ENCODE assay signal across 28 cellular contexts in genomic region chr15:70294906-70295305, GRCh38.
"Had no signal": no experiment of that assay in that cellular context is flagged by ENCODE, and none has a peak within 500 bp of the region (broad histone marks: within the 10 kb centered on the region; RNA-seq: fewer than 3 reads in every experiment).

No MANE protein-coding gene starts in this region.

- H3K4me3 ChIP-seq: left lung, lower lobe of right lung, pancreas, prostate gland, right atrium auricular region, right lobe of liver, smooth muscle cell, stomach, testis, thyroid gland, transverse colon, uterus had no signal

- H3K36me3 Mint-ChIP-seq: mesothelial cell of epicardium; naive B cell; natural killer cell; stimulated activated memory B cell treated with anti-CD40 and anti-IgM and Interleukin-4, amounts not matched to agents 10 μg/mL and 1 μg/mL and 100 μg/mL, for 72 hours had no signal

- H3K27ac ChIP-seq: left lung, lower lobe of right lung, pancreas, prostate gland, right atrium auricular region, right lobe of liver, stomach, testis, thyroid gland, transverse colon, uterus had no signal

- H3K4me3 Mint-ChIP-seq: mesothelial cell of epicardium; naive B cell; natural killer cell; stimulated activated memory B cell treated with anti-CD40 and anti-IgM and Interleukin-4, amounts not matched to agents 10 μg/mL and 1 μg/mL and 100 μg/mL, for 72 hours had no signal

- ATAC-seq: left cardiac atrium; left lung; lower lobe of right lung; natural killer cell; pancreas; right lobe of liver; stimulated activated memory B cell treated with anti-CD40 and anti-IgM and Interleukin-4, amounts not matched to agents 10 μg/mL and 1 μg/mL and 100 μg/mL, for 72 hours; stimulated activated naive CD8-positive, alpha-beta T cell treated with anti-CD3 and anti-CD28 coated beads, Interleukin-15, Interleukin-2, amounts not matched to agents 100 U/mL and 50 U/mL, for 24 hours had no signal

- DNase-seq: head of caudate nucleus; hippocampal formation; kidney glomerular epithelial cell; left cardiac atrium; left lung; lower lobe of right lung; mammary epithelial cell; mesenchymal stem cell; naive B cell; natural killer cell; nucleus accumbens; pancreas; right lobe of liver; stimulated activated CD4-positive, alpha-beta T cell treated with anti-CD3 and anti-CD28 coated beads, Interleukin-1b, Interleukin-23, amount 100 ng/mL, for 48 hours; stimulated activated CD4-positive, alpha-beta T cell treated with anti-CD3 and anti-CD28 coated beads, Interleukin-2, amount 100 ng/mL, for 48 hours; stimulated activated CD4-positive, alpha-beta T cell treated with anti-CD3 and anti-CD28 coated beads, Interleukin-4, amount 100 ng/mL, for 4 hours; stimulated activated CD8-positive, alpha-beta memory T cell treated with anti-CD3 and anti-CD28 coated beads, Interleukin-4, amount 100 ng/mL, for 48 hours; stimulated activated naive CD8-positive, alpha-beta T cell treated with anti-CD3 and anti-CD28 coated beads, Interleukin-15, Interleukin-2, amounts not matched to agents 100 U/mL and 50 U/mL, for 24 hours; stomach; testis; thyroid gland; transverse colon; uterus had no signal

- H3K4me1 ChIP-seq: pancreas, prostate gland, right atrium auricular region, uterus had no signal

- H3K4me1 Mint-ChIP-seq: natural killer cell had no signal

- H3K27me3 ChIP-seq: left lung, pancreas, right atrium auricular region, right lobe of liver, stomach, testis, thyroid gland, transverse colon, uterus had no signal

- H3K9me3 ChIP-seq: left lung, lower lobe of right lung, pancreas, prostate gland, right atrium auricular region, right lobe of liver, stomach, testis, thyroid gland, transverse colon, uterus had no signal

- H3K4me2 ChIP-seq: smooth muscle cell had no signal

- H3K27me3 Mint-ChIP-seq: stimulated activated memory B cell treated with anti-CD40 and anti-IgM and Interleukin-4, amounts not matched to agents 10 μg/mL and 1 μg/mL and 100 μg/mL, for 72 hours had no signal

- H3K27ac Mint-ChIP-seq: mesothelial cell of epicardium; natural killer cell; stimulated activated memory B cell treated with anti-CD40 and anti-IgM and Interleukin-4, amounts not matched to agents 10 μg/mL and 1 μg/mL and 100 μg/mL, for 72 hours had no signal

- H3K36me3 ChIP-seq: left lung, lower lobe of right lung, pancreas, prostate gland, right atrium auricular region, right lobe of liver, stomach, thyroid gland, transverse colon, uterus had no signal

- H3K9me3 Mint-ChIP-seq: natural killer cell; stimulated activated memory B cell treated with anti-CD40 and anti-IgM and Interleukin-4, amounts not matched to agents 10 μg/mL and 1 μg/mL and 100 μg/mL, for 72 hours had no signal
